2 cellular contexts compared by ENCODE assay signal in genomic region chr12:6536894-6537579, GRCh38.
TF ChIP-seq lines count a peak whose summit lies in the region.

No MANE protein-coding gene starts in this region.

TF ChIP-seq in SK-N-SH, 30 proteins besides CTCF, POLR2A, EP300 and RAD21 (continued from another document):
- TF ChIP-seq REST (IDR thresholded peaks at IDR 0.05; ENCODE audit: low read depth, low read length) (no peak), FOXM1 (IDR thresholded peaks at IDR 0.05; ENCODE audit: low read depth) (no peak)

TF ChIP-seq in SK-N-SH treated with all-trans-retinoic acid at 6 μM for 48 hours, 23 proteins besides CTCF, POLR2A, EP300 and RAD21 (continued from another document):
- no peak for TF ChIP-seq POU6F1 (CRISPR knock-in tag; IDR thresholded peaks at IDR 0.05; ENCODE audit: borderline replicate concordance, low read depth)
- TF ChIP-seq CSRNP3 (CRISPR knock-in tag; IDR thresholded peaks at IDR 0.05) = no peak
- TF ChIP-seq SNAI2 (CRISPR knock-in tag; IDR thresholded peaks at IDR 0.05) = no peak
- no peak for TF ChIP-seq ISL1 (CRISPR knock-in tag; IDR thresholded peaks at IDR 0.05)
- no peak for TF ChIP-seq CSDC2 (CRISPR knock-in tag; IDR thresholded peaks at IDR 0.05)
- no peak for TF ChIP-seq ZNF8 (CRISPR knock-in tag; IDR thresholded peaks at IDR 0.05)
- no peak for TF ChIP-seq ARNTL (CRISPR knock-in tag; IDR thresholded peaks at IDR 0.05; ENCODE audit: borderline replicate concordance, low read depth)
- TF ChIP-seq ZC3H10 (CRISPR knock-in tag; IDR thresholded peaks at IDR 0.05) = no peak
- no peak for TF ChIP-seq PATZ1 (CRISPR knock-in tag; IDR thresholded peaks at IDR 0.05; ENCODE audit: borderline replicate concordance)
- no peak for TF ChIP-seq ZFP3 (CRISPR knock-in tag; IDR thresholded peaks at IDR 0.05)
- TF ChIP-seq ESRRG (CRISPR knock-in tag; IDR thresholded peaks at IDR 0.05) = no peak
- TF ChIP-seq BACH2 (CRISPR knock-in tag; IDR thresholded peaks at IDR 0.05; ENCODE audit: borderline replicate concordance) = no peak
- TF ChIP-seq RARB (CRISPR knock-in tag; IDR thresholded peaks at IDR 0.05) = no peak
